ENCODE assay signal across 8 cellular contexts in the genomic region with DNA sequence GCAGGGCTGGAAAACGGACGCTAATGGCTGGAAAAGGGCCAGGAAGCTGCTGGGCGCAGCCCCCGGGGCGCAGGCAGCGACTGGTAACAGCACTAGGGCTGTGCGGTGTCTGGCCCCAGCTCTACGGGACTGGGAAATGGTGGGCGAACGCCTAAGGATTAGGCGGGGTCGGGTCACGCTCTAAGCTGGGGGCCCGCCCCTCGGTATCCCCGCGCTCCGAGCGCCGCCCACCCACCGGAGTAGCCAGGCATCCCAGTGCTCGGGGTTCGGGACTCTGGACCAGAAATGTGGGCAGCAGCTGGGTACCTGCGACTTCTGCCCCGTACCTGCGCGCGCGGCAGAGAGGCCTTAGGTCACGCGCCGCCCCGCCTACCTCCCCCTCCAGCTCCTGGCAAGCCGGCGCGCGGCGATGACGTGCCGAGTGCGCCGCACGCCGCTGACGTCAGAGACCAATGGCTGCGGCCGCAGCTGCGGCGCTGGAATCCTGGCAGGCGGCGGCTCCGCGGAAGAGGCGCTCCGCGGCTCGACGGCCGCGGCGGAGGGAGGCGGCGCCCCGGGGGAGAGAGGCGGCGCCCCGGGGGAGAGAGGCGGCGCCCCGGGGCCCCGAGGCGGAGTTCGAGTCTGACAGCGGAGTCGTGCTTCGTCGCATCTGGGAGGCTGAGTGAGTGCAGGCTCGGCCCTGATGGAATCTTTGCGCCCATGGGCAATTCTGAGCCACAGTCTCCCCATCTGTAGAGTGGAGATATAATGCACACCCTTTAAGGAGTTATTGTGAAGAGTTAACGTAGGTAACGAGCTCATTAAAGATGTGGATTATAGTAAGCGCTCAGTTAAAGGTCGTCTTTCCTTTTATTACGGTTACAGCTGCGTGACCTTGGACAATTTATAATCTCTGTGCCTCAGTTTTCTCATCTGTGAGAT. TPM values are rescaled to one million over a fixed set of nuclear protein-coding genes. Genes with fewer than 3 reads are reported as not detected.
DNase-seq lines count a peak whose midpoint lies in the region; ATAC-seq and TF ChIP-seq lines count a peak whose summit lies in the region.

Gene HPS4, minus strand, starts transcription at position 345 of the 921 bp plus-strand sequence. CDS start 2,021 bp downstream, outside the sequence.
Gene SRRD, plus strand, starts transcription at position 439 of the 921 bp plus-strand sequence. Its CDS starts 14 bp downstream, at position 453.

- peak within 1 kb of the TSS; percentile 99 for H3K27ac Mint-ChIP-seq in CD8-positive, alpha-beta T cell
- peak within 1 kb of the TSS; percentile 99 for H3K27ac Mint-ChIP-seq in endodermal cell

- H3K9me3 ChIP-seq in CD8-positive, alpha-beta T cell (ENCODE audit: low read length) = no peaks in the 10 kb centered on the region
- H3K9me3 ChIP-seq in endodermal cell (ENCODE audit: control insufficient read depth, low read length) = no peaks in the 10 kb centered on the region

- H3K27me3 Mint-ChIP-seq in CD8-positive, alpha-beta T cell (ENCODE audit: low read depth) = no peaks in the 10 kb centered on the region
- no peaks in the 10 kb centered on the region for H3K27me3 Mint-ChIP-seq in endodermal cell (ENCODE audit: insufficient read depth)

- H3K27ac ChIP-seq in CD8-positive, alpha-beta T cell (ENCODE audit: low read depth, low read length) = peak within 1 kb of the TSS; percentile 85
- H3K27ac ChIP-seq in endodermal cell (ENCODE audit: low read depth, low read length) = peak within 1 kb of the TSS; percentile 75

- TF ChIP-seq CTCF in CD8-positive, alpha-beta T cell (IDR thresholded peaks at IDR 0.05) = no peak
- no peak for TF ChIP-seq CTCF in endodermal cell (conservative IDR thresholded peaks at IDR 0.05)

- H3K4me1 Mint-ChIP-seq in CD8-positive, alpha-beta T cell (ENCODE audit: low read depth) = peaks cover 69% of the 10 kb centered on the region
- H3K4me1 Mint-ChIP-seq in endodermal cell = peaks cover 37% of the 10 kb centered on the region

- peaks cover 53% of the 10 kb centered on the region for H3K4me1 ChIP-seq in CD8-positive, alpha-beta T cell (ENCODE audit: insufficient read depth, low read length)
- peaks cover 3% of the 10 kb centered on the region for H3K4me1 ChIP-seq in endodermal cell (ENCODE audit: control insufficient read depth, insufficient read depth, low read length)

- peaks cover 9% of the 10 kb centered on the region for H3K36me3 ChIP-seq in CD8-positive, alpha-beta T cell (ENCODE audit: insufficient read depth, low read length)
- peaks cover 18% of the 10 kb centered on the region for H3K36me3 ChIP-seq in endodermal cell (ENCODE audit: control insufficient read depth, insufficient read depth, low read length)

- H3K36me3 Mint-ChIP-seq in CD8-positive, alpha-beta T cell = peaks cover 47% of the 10 kb centered on the region
- H3K36me3 Mint-ChIP-seq in endodermal cell (ENCODE audit: low read depth) = peaks cover 29% of the 10 kb centered on the region

- CTCF ChIA-PET in CD8-positive, alpha-beta T cell (lab: Charles Lee) = interaction anchor here (1.0 to 2.4 kb wide), 5 partner anchors 19 to 187 kb away, joined by 3 to 10 read pairs (median 6); no protein-coding TSS in a partner anchor

- H3K27me3 ChIP-seq in CD8-positive, alpha-beta T cell (ENCODE audit: insufficient read depth, low read length) = no peaks in the 10 kb centered on the region
- H3K27me3 ChIP-seq in endodermal cell (ENCODE audit: control insufficient read depth, insufficient read depth, low read length, poor library complexity, severe bottlenecking) = no peaks in the 10 kb centered on the region

- WGBS in endodermal cell (ENCODE audit: insufficient coverage in 1 of 2, insufficient read length in 1 of 2), 2 experiments = 0 to 2% methylated on average over 22 to 85 of the region's 85 CpGs

- intact Hi-C loops in CD8-positive, alpha-beta T cell (cut with DNase I, micrococcal nuclease) = loop anchor here (1.0 to 10.0 kb wide), 6 partner anchors 29 to 1431 kb away; partner anchors contain the start of genes ASPHD2 (in 2 of the 2), TFIP11 (in 2 of the 2), PITPNB (in 1 of the 2) and TPST2 (in 1 of the 2)

- no peaks in the 10 kb centered on the region for H3K9me3 Mint-ChIP-seq in CD8-positive, alpha-beta T cell
- H3K9me3 Mint-ChIP-seq in endodermal cell = no peaks in the 10 kb centered on the region

- peak within 1 kb of the TSS; percentile 78 for H3K4me3 ChIP-seq in CD8-positive, alpha-beta T cell (ENCODE audit: low read depth, low read length)
- H3K4me3 ChIP-seq in endodermal cell (ENCODE audit: low read length) = peak within 1 kb of the TSS; percentile 100

- DNase-seq in CD8-positive, alpha-beta T cell = peak; percentile 87 to 97 (median 93)
- DNase-seq in HS-5 (ENCODE audit: low read depth) (peak; percentile 58), NOMO-1 (lab: John Stamatoyannopoulos, UW; ENCODE audit: unreplicated experiment in 2 of 2) (peak; percentile 80 to 88), endodermal cell (peak; percentile 97), mesenteric fat pad (ENCODE audit: low spot score) (peak; percentile 97)
- peak; percentile 82 to 95 (median 86) for DNase-seq in activated CD8-positive, alpha-beta memory T cell treated with anti-CD3 and anti-CD28 coated beads for 48 hours (ENCODE audit: low read depth in 2 of 3, low spot score in 2 of 3)
- peak; percentile 93 for DNase-seq in stimulated activated CD8-positive, alpha-beta memory T cell treated with anti-CD3 and anti-CD28 coated beads, Interleukin-15, amount 100 ng/mL, for 24 hours (ENCODE audit: low read depth)

- POLR2A ChIA-PET in CD8-positive, alpha-beta T cell (lab: Charles Lee) = interaction anchor here (0.7 to 2.6 kb wide), 18 partner anchors 11 to 192 kb away, joined by 3 to 33 read pairs (median 4); partner anchors contain the start of genes ASPHD2, TFIP11 and TPST2

- peak within 1 kb of the TSS; percentile 91 for H3K9ac ChIP-seq in endodermal cell (ENCODE audit: extremely low read depth, low read length, poor library complexity, severe bottlenecking)

- peak; percentile 83 for ATAC-seq in CD8-positive, alpha-beta T cell
- peak; percentile 50 for ATAC-seq in GM19468 (IDR thresholded peaks at IDR 0.05; ENCODE audit: extremely low read depth, unreplicated experiment)

- peak within 1 kb of the TSS; percentile 95 for H3K4me3 Mint-ChIP-seq in CD8-positive, alpha-beta T cell
- peak within 1 kb of the TSS; percentile 88 for H3K4me3 Mint-ChIP-seq in endodermal cell

RNA-seq across cellular contexts. Expression of gene HPS4, which starts in this region (rescaled TPM):
- 10 to 100 TPM; 67.0 to 71.0 TPM for total RNA-seq in CD8-positive, alpha-beta T cell
- total RNA-seq in endodermal cell (10 to 100 TPM; 41.7 to 57.6 TPM), mesenteric fat pad (26.4 TPM)
- polyA plus RNA-seq in endodermal cell (2013, experiment 1 of 2) = 45.7 TPM
- 41.7 TPM for polyA plus RNA-seq in endodermal cell (2013, experiment 2 of 2)

RNA-seq across cellular contexts. Expression of gene SRRD, which starts in this region (rescaled TPM):
- total RNA-seq in CD8-positive, alpha-beta T cell = 10 to 100 TPM; 22.1 to 24.1 TPM
- 10 to 100 TPM; 27.4 to 30.0 TPM for total RNA-seq in endodermal cell
- 26.7 TPM for polyA plus RNA-seq in endodermal cell (2013, experiment 1 of 2)
- 25.2 TPM for polyA plus RNA-seq in endodermal cell (2013, experiment 2 of 2)
- 16.3 TPM for total RNA-seq in mesenteric fat pad

Comparison
In these comparisons a context has a peak if more than half of its experiments do, and no peak if none do; other contexts are left out.
1. Peak in every context shown above with its lines: DNase-seq, ATAC-seq, H3K4me3 ChIP-seq and H3K27ac ChIP-seq.